15 cellular contexts compared by ENCODE assay signal in the genomic region with DNA sequence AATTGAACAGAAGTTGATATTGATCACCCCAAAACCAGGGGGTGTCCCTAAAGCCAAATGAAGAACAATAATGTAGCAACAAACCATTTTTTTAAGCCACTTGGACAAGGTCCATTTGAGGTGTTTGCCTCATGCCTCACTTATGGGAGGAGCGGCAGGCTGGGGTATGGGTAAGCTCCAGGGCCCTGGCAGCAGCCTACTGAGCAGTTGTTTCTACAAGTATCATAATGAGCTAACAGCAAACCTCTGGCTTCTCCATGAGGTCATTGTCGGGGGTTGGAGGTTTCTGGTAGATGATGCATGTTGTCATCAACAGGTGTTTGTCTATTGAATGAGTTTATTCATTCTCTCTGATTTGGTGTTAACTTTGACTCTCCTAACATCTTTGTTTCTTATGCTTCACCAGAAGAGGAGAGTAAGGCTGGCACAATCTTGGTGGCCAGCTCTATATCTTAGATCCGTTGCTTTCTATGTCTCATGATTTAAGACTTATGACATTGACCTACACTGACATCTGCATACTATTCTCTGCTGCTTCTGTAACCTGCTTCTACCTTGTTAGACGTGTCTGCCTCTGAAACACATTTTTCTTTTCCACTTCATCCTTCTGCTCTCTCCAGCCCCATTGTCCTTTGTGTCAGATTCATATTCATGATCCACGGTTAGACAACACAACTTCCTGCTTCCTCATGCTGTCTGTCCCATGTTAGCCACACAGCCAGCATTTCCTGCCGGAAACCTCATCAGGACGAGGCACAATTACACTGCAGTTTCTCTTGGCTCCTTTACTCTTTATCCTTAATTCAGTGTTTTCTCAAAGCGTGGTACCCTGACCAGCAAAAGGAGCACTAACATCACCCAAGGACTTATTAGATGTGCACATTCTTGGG.
DNase-seq lines count a peak whose midpoint lies in the region; ATAC-seq and TF ChIP-seq lines count a peak whose summit lies in the region.
"Had no signal": no experiment of that assay in that cellular context is flagged by ENCODE, and none has a peak within 500 bp of the region (broad histone marks: within the 10 kb centered on the region; RNA-seq: fewer than 3 reads in every experiment).

No MANE protein-coding gene starts in this region.

- POLR2A ChIA-PET in naive thymus-derived CD4-positive, alpha-beta T cell (lab: Charles Lee): no interaction called here

- peak overlapping the region in 1 of 10 donors; percentile 4 for H3K4me3 Mint-ChIP-seq in naive thymus-derived CD4-positive, alpha-beta T cell
- H3K4me3 Mint-ChIP-seq: CD4-positive, alpha-beta memory T cell; dendritic cell treated with granulocyte-macrophage colony-stimulating factor and Interleukin-4, amounts not matched to agents 40 ng/mL and 50 ng/mL, for 4 days had no signal

- H3K27ac ChIP-seq in BLaER1: no peak overlapping the region
- H3K27ac ChIP-seq in naive thymus-derived CD4-positive, alpha-beta T cell (ENCODE audit: low read depth, low read length): no peak overlapping the region
- H3K27ac ChIP-seq: stomach had no signal

- H3K27ac Mint-ChIP-seq in naive thymus-derived CD4-positive, alpha-beta T cell: no peak overlapping the region
- H3K27ac Mint-ChIP-seq: CD4-positive, alpha-beta memory T cell; dendritic cell treated with granulocyte-macrophage colony-stimulating factor and Interleukin-4, amounts not matched to agents 40 ng/mL and 50 ng/mL, for 4 days had no signal

- H3K9me3 ChIP-seq in BLaER1: no peaks in the 10 kb centered on the region
- no peaks in the 10 kb centered on the region for H3K9me3 ChIP-seq in naive thymus-derived CD4-positive, alpha-beta T cell (ENCODE audit: control insufficient read depth in 2 of 3, low read length in 3 of 3)
- H3K9me3 ChIP-seq: stomach had no signal

- peaks cover 0 to 7% (median 5%) of the 10 kb centered on the region in 7 donors for H3K4me1 Mint-ChIP-seq in naive thymus-derived CD4-positive, alpha-beta T cell

- intact Hi-C loops in naive thymus-derived CD4-positive, alpha-beta T cell (cut with micrococcal nuclease): no loop called here

- peaks cover 6 to 31% (median 12%) of the 10 kb centered on the region in 5 donors for H3K27me3 Mint-ChIP-seq in naive thymus-derived CD4-positive, alpha-beta T cell

- CTCF ChIA-PET in naive thymus-derived CD4-positive, alpha-beta T cell (lab: Charles Lee): interaction anchor here (0.6 kb wide), 1 partner anchor 30 kb away, joined by 4 read pairs; no protein-coding TSS in a partner anchor

- H3K36me3 ChIP-seq in BLaER1: no peaks in the 10 kb centered on the region
- no peaks in the 10 kb centered on the region for H3K36me3 ChIP-seq in naive thymus-derived CD4-positive, alpha-beta T cell (ENCODE audit: control insufficient read depth in 2 of 3, insufficient read depth in 3 of 3, low read length in 3 of 3)
- H3K36me3 ChIP-seq: stomach had no signal

- H3K4me1 ChIP-seq in BLaER1: peaks cover 11% of the 10 kb centered on the region
- H3K4me1 ChIP-seq in naive thymus-derived CD4-positive, alpha-beta T cell (ENCODE audit: control insufficient read depth in 2 of 2, insufficient read depth in 2 of 2, low read length in 2 of 2): no peaks in the 10 kb centered on the region
- H3K4me1 ChIP-seq: stomach had no signal

- H3K9me3 Mint-ChIP-seq in naive thymus-derived CD4-positive, alpha-beta T cell: no peaks in the 10 kb centered on the region
- H3K9me3 Mint-ChIP-seq: dendritic cell treated with granulocyte-macrophage colony-stimulating factor and Interleukin-4, amounts not matched to agents 40 ng/mL and 50 ng/mL, for 4 days had no signal

- H3K4me2 ChIP-seq in BLaER1: peak overlapping the region; percentile 43

- no peaks in the 10 kb centered on the region for H4K20me1 ChIP-seq in BLaER1

- no peak for ATAC-seq in GM18861 (IDR thresholded peaks at IDR 0.05; ENCODE audit: unreplicated experiment)
- ATAC-seq in naive thymus-derived CD4-positive, alpha-beta T cell: no peak
- ATAC-seq: SK-N-SH treated with all-trans-retinoic acid at 6 μM for 48 hours had no signal

- peaks cover 0 to 2% (median 0%) of the 10 kb centered on the region in 5 donors for H3K36me3 Mint-ChIP-seq in naive thymus-derived CD4-positive, alpha-beta T cell
- H3K36me3 Mint-ChIP-seq: CD4-positive, alpha-beta memory T cell had no signal

- no peak for TF ChIP-seq CTCF in epithelial cell of esophagus (IDR thresholded peaks at IDR 0.05; ENCODE audit: insufficient read depth, low read depth, low read length, missing control alignments)

- no peak overlapping the region for H3K9ac ChIP-seq in BLaER1

- H3K4me3 ChIP-seq in BLaER1 (no peak overlapping the region), epithelial cell of esophagus (ENCODE audit: low read length) (no peak overlapping the region)
- H3K4me3 ChIP-seq in naive thymus-derived CD4-positive, alpha-beta T cell (ENCODE audit: low read length): no peak overlapping the region
- H3K4me3 ChIP-seq: stomach had no signal

- H3K27me3 ChIP-seq in BLaER1: no peaks in the 10 kb centered on the region
- no peaks in the 10 kb centered on the region for H3K27me3 ChIP-seq in naive thymus-derived CD4-positive, alpha-beta T cell (ENCODE audit: control insufficient read depth in 2 of 2, insufficient read depth in 2 of 2, low read length in 2 of 2)
- H3K27me3 ChIP-seq: stomach had no signal

- DNase-seq in COLO829 (ENCODE audit: low spot score) (peak; percentile 35), NCI-H2029 treated with DMSO at 0.1 percent for 48 hours (lab: John Stamatoyannopoulos, UW) (peak; percentile 5), epithelial cell of esophagus (ENCODE audit: low read depth) (peak; percentile 4), SIG-M5 treated with dmso at 0.1 percent for 504 hours (lab: John Stamatoyannopoulos, UW; ENCODE audit: unreplicated experiment) (no peak), DMS79 (lab: John Stamatoyannopoulos, UW) (no peak)
- DNase-seq in naive thymus-derived CD4-positive, alpha-beta T cell: no peak
- DNase-seq: activated T-cell treated with anti-CD3 and anti-CD28 coated beads, Interleukin-2, amount 50 U/mL, for 1 hour; CD4-positive, alpha-beta memory T cell; mesendoderm; occipital lobe; stomach had no signal

Comparison
In these comparisons a context has a peak if more than half of its experiments do, and no peak if none do; other contexts are left out.
1. DNase-seq: peak in COLO829 (single experiment), NCI-H2029 treated with DMSO at 0.1 percent for 48 hours (single experiment) and epithelial cell of esophagus (single experiment); none in SIG-M5 treated with dmso at 0.1 percent for 504 hours (single experiment), DMS79 (single experiment) and naive thymus-derived CD4-positive, alpha-beta T cell (0 of 9).